ENCODE assay signal across 1 cellular context in genomic region chr10:124035928-124036558, GRCh38.
TF ChIP-seq lines count a peak whose summit lies in the region.

No MANE protein-coding gene starts in this region.

TF ChIP-seq in GM23338, 12 proteins besides CTCF, POLR2A, EP300 and RAD21 (continued from another document):
- TF ChIP-seq CREB1 (CRISPR knock-in tag; IDR thresholded peaks at IDR 0.05; ENCODE audit: low read depth): no peak
- no peak for TF ChIP-seq ZNF331 (CRISPR knock-in tag; IDR thresholded peaks at IDR 0.05; ENCODE audit: low read depth)
- no peak for TF ChIP-seq NANOG (IDR thresholded peaks at IDR 0.05; ENCODE audit: borderline replicate concordance)
- TF ChIP-seq STAT1 (IDR thresholded peaks at IDR 0.05; ENCODE audit: unreplicated experiment): no peak
- TF ChIP-seq ETS1 (IDR thresholded peaks at IDR 0.05): no peak
- no peak for TF ChIP-seq ZNF114 (CRISPR knock-in tag; IDR thresholded peaks at IDR 0.05)
- no peak for TF ChIP-seq REST (IDR thresholded peaks at IDR 0.05; ENCODE audit: unreplicated experiment)
- TF ChIP-seq EZH2 (IDR thresholded peaks at IDR 0.05; ENCODE audit: low read depth, unreplicated experiment): no peak
TF ChIP-seq in GM23338: peak in this region for 0.
